ENCODE assay signal across 26 cellular contexts in genomic region chr22:50259302-50259701, GRCh38. TPM values are rescaled to one million over a fixed set of nuclear protein-coding genes. Genes with fewer than 3 reads are reported as not detected.
A peak's percentile ranks its signal among the peaks of the same experiment; 100 is the strongest.
DNase-seq lines count a peak whose midpoint lies in the region; ATAC-seq and TF ChIP-seq lines count a peak whose summit lies in the region.
"Had no signal": no experiment of that assay in that cellular context is flagged by ENCODE, and none has a peak within 500 bp of the region (broad histone marks: within the 10 kb centered on the region; RNA-seq: fewer than 3 reads in every experiment).

No MANE protein-coding gene starts in this region.

- no peaks in the 10 kb centered on the region for H4K20me1 ChIP-seq in fibroblast of lung (ENCODE audit: control insufficient read depth, extremely low read depth, insufficient read depth, low read length)

- peak overlapping the region; percentile 7 for H3K9ac ChIP-seq in fibroblast of lung (ENCODE audit: insufficient read depth, low read length)

- peaks cover 26% of the 10 kb centered on the region for H3K27me3 Mint-ChIP-seq in activated naive CD4-positive, alpha-beta T cell treated with anti-CD3 and anti-CD28 coated beads for 36 hours (ENCODE audit: low read depth)

- BruUV-seq in Panc1 (replicated peaks; lab: Mats Ljungman, UMichigan): no TSS peak

- TF ChIP-seq CTCF in Panc1 (IDR thresholded peaks at IDR 0.05): no peak
- no peak for TF ChIP-seq CTCF in fibroblast of lung (conservative IDR thresholded peaks at IDR 0.05 in 1 of 2, IDR thresholded peaks at IDR 0.05 in 1 of 2; ENCODE audit: low read depth in 1 of 2, low read length in 2 of 2)
- no peak for TF ChIP-seq CTCF in psoas muscle (IDR thresholded peaks at IDR 0.05)

- peaks cover 8% of the 10 kb centered on the region for H3K79me2 ChIP-seq in fibroblast of lung (ENCODE audit: control insufficient read depth, insufficient read depth, low read length)

- in situ Hi-C loops in Panc1 (cut with HindIII; ENCODE audit: low pct_unique_long_range_greater_than_20kb, low sequenced_read_pairs): no loop called here

- H3K4me1 ChIP-seq in Panc1 (ENCODE audit: control insufficient read depth, insufficient read depth, low read length) (peaks cover 33% of the 10 kb centered on the region), fibroblast of lung (ENCODE audit: control insufficient read depth, extremely low read depth, insufficient read depth, low read length) (peaks cover 6% of the 10 kb centered on the region), psoas muscle (peaks cover 51% of the 10 kb centered on the region)

- H3K27ac ChIP-seq in Panc1 (ENCODE audit: low read length) (peak overlapping the region; percentile 18; the same call in 1 of the 2 replicates), fibroblast of lung (ENCODE audit: insufficient read depth, low read length) (no peak overlapping the region), psoas muscle (peak overlapping the region; percentile 88)
- H3K27ac ChIP-seq: tibial nerve had no signal

- H3K27ac Mint-ChIP-seq in activated naive CD4-positive, alpha-beta T cell treated with anti-CD3 and anti-CD28 coated beads for 36 hours: no peak overlapping the region
- H3K27ac Mint-ChIP-seq: activated CD8-positive, alpha-beta T cell treated with anti-CD3 and anti-CD28 coated beads for 36 hours had no signal

- CTCF ChIA-PET in activated naive CD4-positive, alpha-beta T cell treated with anti-CD3 and anti-CD28 coated beads for 36 hours (lab: Charles Lee): interaction anchor here (0.7 kb wide), 1 partner anchor 17 kb away, joined by 3 read pairs; no protein-coding TSS in a partner anchor
- CTCF ChIA-PET in Panc1 (lab: Charles Lee): no interaction called here

- H3K4me3 Mint-ChIP-seq in activated naive CD4-positive, alpha-beta T cell treated with anti-CD3 and anti-CD28 coated beads for 36 hours: peak overlapping the region; percentile 48

- H3K36me3 Mint-ChIP-seq in activated naive CD4-positive, alpha-beta T cell treated with anti-CD3 and anti-CD28 coated beads for 36 hours (ENCODE audit: low read depth): no peaks in the 10 kb centered on the region

- no peaks in the 10 kb centered on the region for H3K9me3 ChIP-seq in Panc1 (ENCODE audit: control insufficient read depth, insufficient read depth, low read depth, low read length)
- H3K9me3 ChIP-seq in fibroblast of lung (ENCODE audit: control insufficient read depth, insufficient read depth, low read depth, low read length): no peaks in the 10 kb centered on the region
- no peaks in the 10 kb centered on the region for H3K9me3 ChIP-seq in psoas muscle
- H3K9me3 ChIP-seq: BE2C, tibial nerve had no signal

- WGBS in psoas muscle, 3 donors: 20 to 40% (median 40%) methylated on average over 14 to 15 of the region's 15 CpGs

- intact Hi-C loops in activated naive CD4-positive, alpha-beta T cell treated with anti-CD3 and anti-CD28 coated beads for 36 hours (cut with micrococcal nuclease): no loop called here
- intact Hi-C loops in Panc1 (cut with micrococcal nuclease; ENCODE audit: unreplicated experiment): no loop called here
- intact Hi-C loops in psoas muscle (cut with DNase I): loop anchor here in 1 of 2 donors (10.0 kb wide), 1 partner anchor 245 kb away; the partner anchor contains the start of genes LMF2 and NCAPH2

- H3K9me3 Mint-ChIP-seq in activated naive CD4-positive, alpha-beta T cell treated with anti-CD3 and anti-CD28 coated beads for 36 hours: no peaks in the 10 kb centered on the region
- H3K9me3 Mint-ChIP-seq: activated CD8-positive, alpha-beta T cell treated with anti-CD3 and anti-CD28 coated beads for 36 hours had no signal

- H3K27me3 ChIP-seq in Panc1 (ENCODE audit: control insufficient read depth, insufficient read depth, low read length) (no peaks in the 10 kb centered on the region), fibroblast of lung (ENCODE audit: control insufficient read depth, insufficient read depth, low read length) (no peaks in the 10 kb centered on the region), psoas muscle (ENCODE audit: insufficient read depth in 3 of 3, low read length in 2 of 3) (no peaks in the 10 kb centered on the region)
- H3K27me3 ChIP-seq: BE2C had no signal

- POLR2A ChIA-PET in Panc1 (lab: Charles Lee): no interaction called here

- no peak overlapping the region for H2AFZ ChIP-seq in fibroblast of lung (ENCODE audit: low read length)

- H3K36me3 ChIP-seq in Panc1 (ENCODE audit: control insufficient read depth, insufficient read depth, low read length) (no peaks in the 10 kb centered on the region; the same call in 1 of the 2 replicates), fibroblast of lung (ENCODE audit: control insufficient read depth, insufficient read depth, low read length) (peaks cover 16% of the 10 kb centered on the region), psoas muscle (ENCODE audit: insufficient read depth in 1 of 2, low read depth in 1 of 2) (peaks cover 0 to 22% of the 10 kb centered on the region in 2 donors)
- H3K36me3 ChIP-seq: tibial nerve had no signal

- H3K4me1 Mint-ChIP-seq in activated naive CD4-positive, alpha-beta T cell treated with anti-CD3 and anti-CD28 coated beads for 36 hours (ENCODE audit: low read depth): peaks cover 6% of the 10 kb centered on the region

- H3K4me3 ChIP-seq in Panc1 (ENCODE audit: low read depth in 2 of 2, low read length in 2 of 2) (no peak overlapping the region; a peak in 1 of 4 replicates), fibroblast of lung (replicated peaks in 1 of 4; ENCODE audit: control extremely low read depth in 1 of 4, insufficient read depth in 1 of 4, low read depth in 3 of 4, low read length in 4 of 4) (no peak overlapping the region), psoas muscle (peak overlapping the region; percentile 84)
- H3K4me3 ChIP-seq: lung, smooth muscle cell, tibial nerve had no signal

- no peak for ATAC-seq in Panc1
- peak; percentile 27 to 31 (median 30) for ATAC-seq in psoas muscle
- no peak for ATAC-seq in GM18909 (IDR thresholded peaks at IDR 0.05; ENCODE audit: poor library complexity, unreplicated experiment)
- ATAC-seq in GM21717 (IDR thresholded peaks at IDR 0.05; ENCODE audit: unreplicated experiment): no peak
- ATAC-seq: activated CD8-positive, alpha-beta T cell treated with anti-CD3 and anti-CD28 coated beads for 36 hours had no signal

- DNase-seq in activated naive CD4-positive, alpha-beta T cell treated with anti-CD3 and anti-CD28 coated beads for 36 hours: no peak
- no peak for DNase-seq in activated naive CD4-positive, alpha-beta T cell treated with anti-CD3 and anti-CD28 coated beads, Interleukin-2, amount 50 U/mL, for 16 hours
- no peak for DNase-seq in Panc1 (ENCODE audit: low read depth, low spot score)
- no peak for DNase-seq in fibroblast of lung (ENCODE audit: low read depth in 2 of 2)
- DNase-seq in psoas muscle: no peak
- no peak for DNase-seq in putamen (ENCODE audit: low spot score)
- DNase-seq: activated CD4-positive, CD25-positive, alpha-beta regulatory T cell; activated CD8-positive, alpha-beta T cell treated with anti-CD3 and anti-CD28 coated beads for 36 hours; activated effector memory CD4-positive, alpha-beta T cell treated with anti-CD3 and anti-CD28 coated beads, Interleukin-2, amount 50 U/mL, for 16 hours; BE2C; central memory CD4-positive, alpha-beta T cell; DMS79 treated with DMSO at 0.1 percent for 48 hours; dorsolateral prefrontal cortex; GF-D8; KBM-7; MM.1S; NCI-H1436; NCI-H2081 treated with DMSO at 0.1 percent for 48 hours; NCI-H226; NCI-H69; stimulated activated CD4-positive, alpha-beta T cell treated with anti-CD3 and anti-CD28 coated beads, Interleukin-1b, Interleukin-23, amount 100 ng/mL, for 48 hours had no signal

- H3K4me2 ChIP-seq in fibroblast of lung (ENCODE audit: extremely low read depth, insufficient read depth, low read length): no peak overlapping the region
- H3K4me2 ChIP-seq: smooth muscle cell had no signal

RNA-seq across cellular contexts. Expression of gene MAPK12, which starts 2.2 kb away (rescaled TPM):
- 10 to 100 TPM; 12.3 to 12.4 TPM for total RNA-seq in activated naive CD4-positive, alpha-beta T cell treated with anti-CD3 and anti-CD28 coated beads for 36 hours
- total RNA-seq in Panc1 (2021; ENCODE audit: unreplicated experiment) (74.6 TPM), fibroblast of lung (24.4 and 30.1 TPM in 2 replicates), psoas muscle (100 to 1,000 TPM; 107 to 178 (median 145) TPM)
- polyA plus RNA-seq in Panc1 (2012; ENCODE audit: insufficient read length): 81.1 TPM
- polyA plus RNA-seq in fibroblast of lung (16.4 and 21.5 TPM in 2 replicates), psoas muscle (100 to 1,000 TPM in 2 of 3 donors, 10 to 100 TPM in 1; 57.4 to 148 (median 131) TPM)
- 19.8 and 26.9 TPM in 2 replicates for polyA plus RNA-seq in fibroblast of lung (2012)
- polyA minus RNA-seq in fibroblast of lung (ENCODE audit: low replicate concordance): 39.0 and 43.3 TPM in 2 replicates

RNA-seq across cellular contexts. Expression of gene HDAC10, which starts 8.2 kb away (rescaled TPM):
- 10 to 100 TPM; 35.4 to 38.0 TPM for total RNA-seq in activated naive CD4-positive, alpha-beta T cell treated with anti-CD3 and anti-CD28 coated beads for 36 hours
- total RNA-seq in Panc1 (2021; ENCODE audit: unreplicated experiment) (71.3 TPM), fibroblast of lung (19.3 and 27.6 TPM in 2 replicates), psoas muscle (10 to 100 TPM; 13.5 to 19.4 (median 15.3) TPM)
- polyA plus RNA-seq in Panc1 (2012; ENCODE audit: insufficient read length): 74.6 TPM
- polyA plus RNA-seq in fibroblast of lung (5.1 and 6.7 TPM in 2 replicates), psoas muscle (1 to 10 TPM; 4.3 to 5.3 (median 5.1) TPM)
- polyA plus RNA-seq in fibroblast of lung (2012): 13.4 and 18.2 TPM in 2 replicates
- polyA minus RNA-seq in fibroblast of lung (ENCODE audit: low replicate concordance): 6.7 and 15.9 TPM in 2 replicates

RNA-seq across cellular contexts. Expression of gene MAPK11, which starts 10.9 kb away (rescaled TPM):
- 10 to 100 TPM; 17.5 to 17.9 TPM for total RNA-seq in activated naive CD4-positive, alpha-beta T cell treated with anti-CD3 and anti-CD28 coated beads for 36 hours
- total RNA-seq in Panc1 (2021; ENCODE audit: unreplicated experiment) (77.7 TPM), fibroblast of lung (5.9 and 7.6 TPM in 2 replicates), psoas muscle (1 to 10 TPM; 4.4 to 6.3 (median 5.4) TPM)
- 105 TPM for polyA plus RNA-seq in Panc1 (2012; ENCODE audit: insufficient read length)
- polyA plus RNA-seq in fibroblast of lung (2.6 and 4.1 TPM in 2 replicates), psoas muscle (1 to 10 TPM; 1.7 to 5.3 (median 4.0) TPM)
- 5.4 and 10.7 TPM in 2 replicates for polyA plus RNA-seq in fibroblast of lung (2012)
- polyA minus RNA-seq in fibroblast of lung (ENCODE audit: low replicate concordance): 17.1 and 18.7 TPM in 2 replicates

RNA-seq across cellular contexts. Expression of gene TUBGCP6, which starts 14.5 kb away (rescaled TPM):
- 10 to 100 TPM; 44.5 to 47.8 TPM for total RNA-seq in activated naive CD4-positive, alpha-beta T cell treated with anti-CD3 and anti-CD28 coated beads for 36 hours
- total RNA-seq in Panc1 (2021; ENCODE audit: unreplicated experiment) (31.3 TPM), fibroblast of lung (19.0 and 23.8 TPM in 2 replicates), psoas muscle (10 to 100 TPM; 18.0 to 21.8 (median 19.0) TPM)
- polyA plus RNA-seq in Panc1 (2012; ENCODE audit: insufficient read length): 31.3 TPM
- polyA plus RNA-seq in fibroblast of lung (6.7 and 7.3 TPM in 2 replicates), psoas muscle (10 to 100 TPM in 2 of 3 donors, 1 to 10 TPM in 1; 9.5 to 11.2 (median 10.6) TPM)
- polyA plus RNA-seq in fibroblast of lung (2012): 10.8 and 11.2 TPM in 2 replicates
- 17.3 and 18.7 TPM in 2 replicates for polyA minus RNA-seq in fibroblast of lung (ENCODE audit: low replicate concordance)

RNA-seq across cellular contexts. Expression of gene PLXNB2, which starts 48.1 kb away (rescaled TPM):
- 10 to 100 TPM in 1 of 2 experiments, 1 to 10 TPM in 1; 9.8 to 10.4 TPM for total RNA-seq in activated naive CD4-positive, alpha-beta T cell treated with anti-CD3 and anti-CD28 coated beads for 36 hours
- total RNA-seq in Panc1 (2021; ENCODE audit: unreplicated experiment) (227 TPM), fibroblast of lung (130 and 209 TPM in 2 replicates), psoas muscle (10 to 100 TPM; 13.6 to 43.7 (median 15.0) TPM)
- polyA plus RNA-seq in Panc1 (2012; ENCODE audit: insufficient read length): 239 TPM
- polyA plus RNA-seq in fibroblast of lung (62.7 and 72.9 TPM in 2 replicates), psoas muscle (10 to 100 TPM in 1 of 3 donors, 1 to 10 TPM in 2; 3.9 to 11.6 (median 5.8) TPM)
- polyA plus RNA-seq in fibroblast of lung (2012): 127 and 141 TPM in 2 replicates
- 337 and 393 TPM in 2 replicates for polyA minus RNA-seq in fibroblast of lung (ENCODE audit: low replicate concordance)

Comparison
In these comparisons a context has a peak if more than half of its experiments do, and no peak if none do; other contexts are left out.
1. ATAC-seq: peak in psoas muscle (4 of 4); none in Panc1 (single experiment), GM18909 (single experiment) and GM21717 (single experiment).